In the genomic region with DNA sequence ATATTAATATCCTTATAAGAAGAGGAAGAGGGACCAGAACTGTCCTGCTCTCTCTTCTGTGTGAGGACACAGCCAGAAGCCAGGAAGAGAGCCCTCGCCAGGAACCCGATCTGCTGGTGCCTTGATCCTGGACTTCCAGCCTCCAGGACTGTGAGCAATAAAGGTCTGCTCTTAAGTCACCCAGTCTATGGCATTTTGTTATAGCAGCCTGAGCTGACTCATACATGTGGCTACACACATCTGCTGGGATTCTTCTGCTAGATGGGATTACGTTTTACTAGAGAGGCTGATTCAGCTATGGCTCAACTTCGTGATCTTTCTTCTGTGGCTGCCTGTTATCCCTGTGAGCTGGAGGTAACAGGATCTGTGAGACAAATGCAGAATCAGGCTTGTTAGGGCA, we compare ENCODE assay signal across 21 cellular contexts. TPM values are rescaled to one million over a fixed set of nuclear protein-coding genes. Genes with fewer than 3 reads are reported as not detected.
DNase-seq lines count a peak whose midpoint lies in the region; ATAC-seq and TF ChIP-seq lines count a peak whose summit lies in the region.
"Had no signal": no experiment of that assay in that cellular context is flagged by ENCODE, and none has a peak within 500 bp of the region (broad histone marks: within the 10 kb centered on the region; RNA-seq: fewer than 3 reads in every experiment).

No MANE protein-coding gene starts in this region.

- DNase-seq in AG04450 (ENCODE audit: low read depth, low spot score) (peak; percentile 58), EL (peak; percentile 44), fibroblast of villous mesenchyme (ENCODE audit: low read depth) (peak; percentile 31), middle frontal gyrus (ENCODE audit: extremely low spot score, low spot score) (no peak), lower leg skin (ENCODE audit: low spot score in 2 of 2) (no peak), GM10248 (ENCODE audit: extremely low spot score) (no peak)
- DNase-seq: activated CD4-positive, alpha-beta T cell treated with anti-CD3 and anti-CD28 coated beads, Interleukin-2, amount 50 U/mL, for 48 hours; anterior cingulate cortex; DMS79; foreskin melanocyte; H9; lower lobe of right lung; NCI-H1105; NCI-H2171; stimulated activated CD4-positive, alpha-beta T cell treated with anti-CD3 and anti-CD28 coated beads, Interleukin-2, amount 100 ng/mL, for 24 hours; tibial artery had no signal

- WGBS in lower leg skin, 2 donors = 96 to 97% methylated on average over 4 of the region's 4 CpGs

- TF ChIP-seq POLR2A in lower leg skin (IDR thresholded peaks at IDR 0.05) (no peak), GM18505 (IDR thresholded peaks at IDR 0.05; ENCODE audit: borderline replicate concordance, extremely low read depth, insufficient read depth, insufficient read length) (no peak)

- H3K36me3 Mint-ChIP-seq in activated T-helper 17 cell treated with anti-CD3 and anti-CD28 coated beads, Interleukin-2, amount 50 U/mL, for 72 hours (ENCODE audit: low read depth) = no peaks in the 10 kb centered on the region

- H3K27ac Mint-ChIP-seq in activated T-helper 17 cell treated with anti-CD3 and anti-CD28 coated beads, Interleukin-2, amount 50 U/mL, for 72 hours = no peak overlapping the region
- H3K27ac Mint-ChIP-seq: H9, nephron had no signal

- intact Hi-C loops in lower leg skin (cut with DNase I; ENCODE audit: low total_unique reads) = no loop called here

- H3K4me3 ChIP-seq in AG04450 (ENCODE audit: low read depth, low read length) (no peak overlapping the region), fibroblast of villous mesenchyme (ENCODE audit: low read depth, low read length) (no peak overlapping the region), lower leg skin (ENCODE audit: low read depth, poor library complexity, severe bottlenecking) (no peak overlapping the region)
- H3K4me3 ChIP-seq: lower lobe of right lung, SJSA1, tibial artery had no signal

- CTCF ChIA-PET in AG04450 (lab: Charles Lee) = no interaction called here
- CTCF ChIA-PET in GM10248 (lab: Yijun Ruan, JAX) = interaction anchor here (0.8 to 1.3 kb wide), 4 partner anchors 8 to 57 kb away, joined by 3 to 5 read pairs (median 4); no protein-coding TSS in a partner anchor

- H3K27ac ChIP-seq in AG04450 (ENCODE audit: low read depth, low read length) = peak overlapping the region; percentile 39
- H3K27ac ChIP-seq: lower lobe of right lung, SJSA1, tibial artery had no signal

- no peaks in the 10 kb centered on the region for H3K27me3 Mint-ChIP-seq in activated T-helper 17 cell treated with anti-CD3 and anti-CD28 coated beads, Interleukin-2, amount 50 U/mL, for 72 hours
- H3K27me3 Mint-ChIP-seq: IgD-negative memory B cell had no signal

- TF ChIP-seq CTCF in AG04450 (IDR thresholded peaks at IDR 0.05; ENCODE audit: low read depth, low read length) (no peak), fibroblast of villous mesenchyme (IDR thresholded peaks at IDR 0.05; ENCODE audit: insufficient read depth, low read depth, low read length) (no peak), lower leg skin (IDR thresholded peaks at IDR 0.05) (no peak), GM10248 (IDR thresholded peaks at IDR 0.05; ENCODE audit: control extremely low read depth, extremely low read depth, low read depth, missing control alignments) (no peak)

- H3K4me3 Mint-ChIP-seq in activated T-helper 17 cell treated with anti-CD3 and anti-CD28 coated beads, Interleukin-2, amount 50 U/mL, for 72 hours = no peak overlapping the region
- H3K4me3 Mint-ChIP-seq: H9, IgD-negative memory B cell, nephron had no signal

- POLR2A ChIA-PET in AG04450 (lab: Yijun Ruan, JAX) (no interaction called here), GM10248 (lab: Yijun Ruan, JAX) (no interaction called here)

- peaks cover 16% of the 10 kb centered on the region for H3K9me3 ChIP-seq in AG04450 (ENCODE audit: control insufficient read depth, insufficient read depth, low read length)
- H3K9me3 ChIP-seq: lower lobe of right lung, SJSA1, tibial artery had no signal

- H3K4me1 Mint-ChIP-seq in activated T-helper 17 cell treated with anti-CD3 and anti-CD28 coated beads, Interleukin-2, amount 50 U/mL, for 72 hours = peaks cover 54% of the 10 kb centered on the region
- H3K4me1 Mint-ChIP-seq: nephron had no signal

- peak; percentile 41 for ATAC-seq in activated T-helper 17 cell treated with anti-CD3 and anti-CD28 coated beads, Interleukin-2, amount 50 U/mL, for 72 hours (replicated peaks)
- no peak for ATAC-seq in GM18505 (IDR thresholded peaks at IDR 0.05; ENCODE audit: unreplicated experiment)
- ATAC-seq: lower lobe of right lung had no signal

- H3K9me3 Mint-ChIP-seq in activated T-helper 17 cell treated with anti-CD3 and anti-CD28 coated beads, Interleukin-2, amount 50 U/mL, for 72 hours = peaks cover 4% of the 10 kb centered on the region
- H3K9me3 Mint-ChIP-seq: IgD-negative memory B cell had no signal

- no peaks in the 10 kb centered on the region for H3K27me3 ChIP-seq in AG04450 (ENCODE audit: control insufficient read depth, insufficient read depth, low read length)
- H3K27me3 ChIP-seq: SJSA1, tibial artery had no signal

RNA-seq across cellular contexts. Expression of a gene that starts 29.6 kb away (rescaled TPM):
- 13.0 and 15.0 TPM in 2 replicates for polyA plus RNA-seq in AG04450 (2011; rRNA removed)
- polyA minus RNA-seq in AG04450 (2011; rRNA and poly(A)+ RNA removed) = 10.4 and 10.5 TPM in 2 replicates
- total RNA-seq in activated T-helper 17 cell treated with anti-CD3 and anti-CD28 coated beads, Interleukin-2, amount 50 U/mL, for 72 hours = 100 to 1,000 TPM in 1 of 2 donors, 10 to 100 TPM in 1; 43.4 to 118 TPM
- 16.4 and 28.7 TPM in 2 replicates for total RNA-seq in fibroblast of villous mesenchyme
- total RNA-seq in lower leg skin = 10 to 100 TPM; 20.5 to 62.7 (median 47.0) TPM

Comparison
In these comparisons a context has a peak if more than half of its experiments do, and no peak if none do; other contexts are left out.
1. DNase-seq: peak in AG04450 (single experiment), EL (single experiment) and fibroblast of villous mesenchyme (single experiment); none in middle frontal gyrus (single experiment), lower leg skin (0 of 2) and GM10248 (single experiment).